In the genomic region with DNA sequence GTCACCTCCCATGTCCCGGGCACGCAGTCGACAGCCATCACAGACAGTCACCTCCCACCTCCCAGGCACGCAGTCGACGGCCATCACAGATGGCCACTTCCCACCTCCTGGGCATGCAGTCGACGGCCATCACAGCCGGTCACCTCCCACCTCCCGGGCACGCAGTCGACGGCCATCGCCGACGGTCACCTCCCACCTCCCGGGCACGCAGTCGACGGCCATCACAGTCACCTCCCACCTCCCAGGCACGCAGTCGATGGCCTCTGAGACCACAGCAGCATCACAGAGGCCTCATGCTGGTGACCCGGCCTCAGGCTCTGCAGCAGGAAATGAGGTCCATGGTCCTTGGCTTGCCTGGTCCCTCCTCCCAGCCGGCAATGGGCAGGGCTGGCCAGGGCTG, we compare ENCODE assay signal across 36 cellular contexts. TPM values are rescaled to one million over a fixed set of nuclear protein-coding genes. Genes with fewer than 3 reads are reported as not detected.
"Had no signal": no experiment of that assay in that cellular context is flagged by ENCODE, and none has a peak within 500 bp of the region (broad histone marks: within the 10 kb centered on the region; RNA-seq: fewer than 3 reads in every experiment).

No MANE protein-coding gene starts in this region.

- H3K36me3 Mint-ChIP-seq: memory B cell, mesothelial cell of epicardium, naive B cell had no signal

- H3K9me3 Mint-ChIP-seq: endodermal cell; memory B cell; mesothelial cell of epicardium; nephron progenitor cell; stimulated activated naive CD8-positive, alpha-beta T cell treated with anti-CD3 and anti-CD28 coated beads, Interleukin-15, amount 100 ng/mL, for 72 hours had no signal

- H3K4me1 ChIP-seq: gastroesophageal sphincter, heart left ventricle, thyroid gland, vagina had no signal

- H3K4me2 ChIP-seq: hepatocyte, smooth muscle cell had no signal

- DNase-seq: cerebellar nuclear complex; effector CD8-positive, alpha-beta T cell; endodermal cell; foreskin fibroblast; naive B cell; nephron progenitor cell; occipital lobe; ovary; retina; stimulated activated CD4-positive, alpha-beta T cell treated with anti-CD3 and anti-CD28 coated beads, Interleukin-12 subunit alpha, Interleukin-12 subunit beta, amount 100 ng/mL, for 4 hours; stimulated activated CD4-positive, alpha-beta T cell treated with anti-CD3 and anti-CD28 coated beads, Interleukin-1b, Interleukin-23, amount 100 ng/mL, for 48 hours; stimulated activated CD4-positive, alpha-beta T cell treated with anti-CD3 and anti-CD28 coated beads, Interleukin-4, amount 100 ng/mL, for 1 hour; stimulated activated CD8-positive, alpha-beta memory T cell treated with anti-CD3 and anti-CD28 coated beads, Interleukin-4, amount 100 ng/mL, for 48 hours; stimulated activated naive CD4-positive, alpha-beta T cell; stimulated activated naive CD8-positive, alpha-beta T cell treated with anti-CD3 and anti-CD28 coated beads, Interleukin-15, amount 100 ng/mL, for 72 hours; thyroid gland; trophoblast cell had no signal

- H3K27ac ChIP-seq: dorsolateral prefrontal cortex, epithelial cell of prostate, gastroesophageal sphincter, heart left ventricle, hepatocyte, ovary, thyroid gland, vagina had no signal

- H3K27me3 ChIP-seq: hepatocyte, ovary, thyroid gland, vagina had no signal

- ATAC-seq: esophagus mucosa, gastroesophageal sphincter, left colon, mucosa of descending colon, sciatic nerve had no signal

- H3K9me3 ChIP-seq: gastroesophageal sphincter, mucosa of descending colon, ovary, thyroid gland, vagina had no signal

- H2AFZ ChIP-seq: hepatocyte had no signal

- H3K4me1 Mint-ChIP-seq: endodermal cell; stimulated activated naive CD8-positive, alpha-beta T cell treated with anti-CD3 and anti-CD28 coated beads, Interleukin-15, amount 100 ng/mL, for 72 hours had no signal

- H3K36me3 ChIP-seq: gastroesophageal sphincter, heart left ventricle, ovary, thyroid gland, vagina had no signal

- H3K4me3 Mint-ChIP-seq: endodermal cell; memory B cell; mesothelial cell of epicardium; nephron progenitor cell; stimulated activated naive CD8-positive, alpha-beta T cell treated with anti-CD3 and anti-CD28 coated beads, Interleukin-15, amount 100 ng/mL, for 72 hours had no signal

- H3K27ac Mint-ChIP-seq: endodermal cell; memory B cell; mesothelial cell of epicardium; naive B cell; nephron progenitor cell; stimulated activated naive CD8-positive, alpha-beta T cell treated with anti-CD3 and anti-CD28 coated beads, Interleukin-15, amount 100 ng/mL, for 72 hours had no signal

- H3K4me3 ChIP-seq: dorsolateral prefrontal cortex, gastroesophageal sphincter, heart left ventricle, hepatocyte, lung, mucosa of descending colon, ovary, smooth muscle cell, thyroid gland, vagina had no signal

RNA-seq across cellular contexts. Expression of a gene that starts 5.5 kb away (rescaled TPM):
- total RNA-seq: esophagus mucosa, gastroesophageal sphincter, heart left ventricle, kidney epithelial cell, mesothelial cell of epicardium, occipital lobe, pulmonary artery endothelial cell, smooth muscle cell, thyroid gland, ureter, vagina had no signal
- polyA plus RNA-seq: heart left ventricle, lung, ovary, smooth muscle cell had no signal

RNA-seq across cellular contexts. Expression of a gene that starts 29.3 kb away (rescaled TPM):
- total RNA-seq: dorsolateral prefrontal cortex, endodermal cell, esophagus mucosa, gastroesophageal sphincter, heart left ventricle, hepatocyte, kidney epithelial cell, liver, lung, mesothelial cell of epicardium, occipital lobe, ovary, pulmonary artery endothelial cell, sciatic nerve, smooth muscle cell, temporal lobe, thyroid gland, ureter, vagina had no signal
- polyA plus RNA-seq: heart left ventricle, liver, lung, ovary, smooth muscle cell had no signal
